22 cellular contexts compared by ENCODE assay signal in genomic region chr5:1884638-1885475, GRCh38. TPM values are rescaled to one million over a fixed set of nuclear protein-coding genes. Genes with fewer than 3 reads are reported as not detected.
A peak's percentile ranks its signal among the peaks of the same experiment; 100 is the strongest.
DNase-seq lines count a peak whose midpoint lies in the region; ATAC-seq lines count a peak whose summit lies in the region.
"Had no signal": no experiment of that assay in that cellular context is flagged by ENCODE, and none has a peak within 500 bp of the region (broad histone marks: within the 10 kb centered on the region; RNA-seq: fewer than 3 reads in every experiment).

No MANE protein-coding gene starts in this region.

- no peak overlapping the region for H3K14ac ChIP-seq in trophoblast cell (ENCODE audit: low read length)

- H3K4me1 ChIP-seq in iPS-18a (ENCODE audit: control insufficient read depth, low read depth, low read length) (peaks cover 19% of the 10 kb centered on the region), trophoblast cell (ENCODE audit: control insufficient read depth in 1 of 2, insufficient read depth in 2 of 2, low read length in 2 of 2) (peaks cover 20 to 40% of the 10 kb centered on the region in 2 experiments)

- no peak overlapping the region for H3K4me3 Mint-ChIP-seq in activated naive CD4-positive, alpha-beta T cell treated with anti-CD3 and anti-CD28 coated beads, Interleukin-2, amount 10 ng/mL, durations not matched to agents 7 days and 5 days
- H3K4me3 Mint-ChIP-seq in activated T-helper 1 cell treated with anti-CD3 and anti-CD28 coated beads, Interleukin-12 subunit alpha, Interleukin-12 subunit beta, Interleukin-2, Interleukin-4 antibody, amounts not matched to agents 30 ng/mL and 10 ng/mL and 1 ng/mL, durations not matched to agents 14 hours and 24 hours and 36 hours = no peak overlapping the region
- peak overlapping the region; percentile 38 to 67 for H3K4me3 Mint-ChIP-seq in stimulated activated naive B cell treated with anti-CD40 and anti-IgM and Interleukin-4, amounts not matched to agents 10 μg/mL and 1 μg/mL and 100 μg/mL, for 72 hours
- H3K4me3 Mint-ChIP-seq: activated CD4-positive, alpha-beta T cell treated with anti-CD3 and anti-CD28 coated beads for 36 hours had no signal

- no peak overlapping the region for H4K91ac ChIP-seq in trophoblast cell (ENCODE audit: low read depth, low read length)

- H3K36me3 Mint-ChIP-seq in activated naive CD4-positive, alpha-beta T cell treated with anti-CD3 and anti-CD28 coated beads, Interleukin-2, amount 10 ng/mL, durations not matched to agents 7 days and 5 days = no peaks in the 10 kb centered on the region
- peaks cover 0 to 5% of the 10 kb centered on the region in 2 donors for H3K36me3 Mint-ChIP-seq in activated naive CD4-positive, alpha-beta T cell treated with anti-CD3 and anti-CD28 coated beads, Interleukin-2, amount 50 U/mL, for 72 hours
- H3K36me3 Mint-ChIP-seq in activated T-helper 1 cell treated with anti-CD3 and anti-CD28 coated beads, Interleukin-12 subunit alpha, Interleukin-12 subunit beta, Interleukin-2, Interleukin-4 antibody, amounts not matched to agents 30 ng/mL and 10 ng/mL and 1 ng/mL, durations not matched to agents 14 hours and 24 hours and 36 hours (ENCODE audit: low read depth) = no peaks in the 10 kb centered on the region
- H3K36me3 Mint-ChIP-seq in stimulated activated naive B cell treated with anti-CD40 and anti-IgM and Interleukin-4, amounts not matched to agents 10 μg/mL and 1 μg/mL and 100 μg/mL, for 72 hours = peaks cover 0 to 4% of the 10 kb centered on the region in 2 donors
- H3K36me3 Mint-ChIP-seq: activated naive CD8-positive, alpha-beta T cell had no signal

- peaks cover 5% of the 10 kb centered on the region for H3K79me1 ChIP-seq in trophoblast cell (ENCODE audit: low read length)

- H4K8ac ChIP-seq in trophoblast cell (ENCODE audit: low read depth, low read length) = no peak overlapping the region

- DNase-seq in activated naive CD4-positive, alpha-beta T cell treated with anti-CD3 and anti-CD28 coated beads, Interleukin-2, amount 10 ng/mL, durations not matched to agents 7 days and 5 days = no peak
- DNase-seq in activated naive CD4-positive, alpha-beta T cell treated with anti-CD3 and anti-CD28 coated beads, Interleukin-2, amount 50 U/mL, for 72 hours (ENCODE audit: low spot score in 2 of 2) = no peak
- no peak for DNase-seq in activated T-helper 1 cell treated with anti-CD3 and anti-CD28 coated beads, Interleukin-12 subunit alpha, Interleukin-12 subunit beta, Interleukin-2, Interleukin-4 antibody, amounts not matched to agents 30 ng/mL and 10 ng/mL and 1 ng/mL, durations not matched to agents 14 hours and 24 hours and 36 hours (ENCODE audit: low spot score)
- DNase-seq in stimulated activated naive B cell treated with anti-CD40 and anti-IgM and Interleukin-4, amounts not matched to agents 10 μg/mL and 1 μg/mL and 100 μg/mL, for 72 hours = no peak
- DNase-seq in NCI-H187 (lab: John Stamatoyannopoulos, UW) (no peak), trophoblast cell (no peak)
- DNase-seq: ACHN; activated CD4-positive, alpha-beta T cell treated with anti-CD3 and anti-CD28 coated beads for 36 hours; central memory CD4-positive, alpha-beta T cell; effector memory CD8-positive, alpha-beta T cell; foreskin melanocyte; midbrain; MV-4-11; NCI-H82; ovary; stimulated activated CD4-positive, alpha-beta T cell treated with anti-CD3 and anti-CD28 coated beads, Interleukin-4, amount 100 ng/mL, for 4 hours; upper lobe of right lung had no signal

- H3K4me3 ChIP-seq in iPS-18a (ENCODE audit: low read length) (peak overlapping the region; percentile 27), trophoblast cell (ENCODE audit: low read depth, low read length) (no peak overlapping the region)
- H3K4me3 ChIP-seq: ovary, upper lobe of right lung had no signal

- H2AK5ac ChIP-seq in trophoblast cell (ENCODE audit: low read length) = no peak overlapping the region

- H2BK5ac ChIP-seq in trophoblast cell (ENCODE audit: low read depth, low read length, poor library complexity) = no peak overlapping the region

- H4K12ac ChIP-seq in trophoblast cell (ENCODE audit: low read depth, low read length) = no peak overlapping the region

- CTCF ChIA-PET in activated naive CD4-positive, alpha-beta T cell treated with anti-CD3 and anti-CD28 coated beads, Interleukin-2, amount 10 ng/mL, durations not matched to agents 7 days and 5 days (lab: Charles Lee) = no interaction called here

- peak overlapping the region; percentile 67 for H3K27ac Mint-ChIP-seq in activated naive CD4-positive, alpha-beta T cell treated with anti-CD3 and anti-CD28 coated beads, Interleukin-2, amount 10 ng/mL, durations not matched to agents 7 days and 5 days
- no peak overlapping the region for H3K27ac Mint-ChIP-seq in activated naive CD4-positive, alpha-beta T cell treated with anti-CD3 and anti-CD28 coated beads, Interleukin-2, amount 50 U/mL, for 72 hours
- peak overlapping the region; percentile 66 for H3K27ac Mint-ChIP-seq in activated T-helper 1 cell treated with anti-CD3 and anti-CD28 coated beads, Interleukin-12 subunit alpha, Interleukin-12 subunit beta, Interleukin-2, Interleukin-4 antibody, amounts not matched to agents 30 ng/mL and 10 ng/mL and 1 ng/mL, durations not matched to agents 14 hours and 24 hours and 36 hours
- peak overlapping the region; percentile 89 for H3K27ac Mint-ChIP-seq in stimulated activated naive B cell treated with anti-CD40 and anti-IgM and Interleukin-4, amounts not matched to agents 10 μg/mL and 1 μg/mL and 100 μg/mL, for 72 hours
- H3K27ac Mint-ChIP-seq: activated CD4-positive, alpha-beta T cell treated with anti-CD3 and anti-CD28 coated beads for 36 hours; activated naive CD8-positive, alpha-beta T cell; effector memory CD8-positive, alpha-beta T cell had no signal

- H3K27ac ChIP-seq in iPS-18a (ENCODE audit: low read length) = no peak overlapping the region
- H3K27ac ChIP-seq in trophoblast cell (ENCODE audit: low read depth, low read length) = no peak overlapping the region
- H3K27ac ChIP-seq: ovary, upper lobe of right lung had no signal

- H2BK120ac ChIP-seq in trophoblast cell (ENCODE audit: insufficient read depth, low read length, poor library complexity) = no peak overlapping the region

- no peaks in the 10 kb centered on the region for H3K9me3 Mint-ChIP-seq in activated naive CD4-positive, alpha-beta T cell treated with anti-CD3 and anti-CD28 coated beads, Interleukin-2, amount 10 ng/mL, durations not matched to agents 7 days and 5 days
- H3K9me3 Mint-ChIP-seq in activated naive CD4-positive, alpha-beta T cell treated with anti-CD3 and anti-CD28 coated beads, Interleukin-2, amount 50 U/mL, for 72 hours = no peaks in the 10 kb centered on the region
- H3K9me3 Mint-ChIP-seq in activated T-helper 1 cell treated with anti-CD3 and anti-CD28 coated beads, Interleukin-12 subunit alpha, Interleukin-12 subunit beta, Interleukin-2, Interleukin-4 antibody, amounts not matched to agents 30 ng/mL and 10 ng/mL and 1 ng/mL, durations not matched to agents 14 hours and 24 hours and 36 hours = no peaks in the 10 kb centered on the region
- H3K9me3 Mint-ChIP-seq in stimulated activated naive B cell treated with anti-CD40 and anti-IgM and Interleukin-4, amounts not matched to agents 10 μg/mL and 1 μg/mL and 100 μg/mL, for 72 hours = no peaks in the 10 kb centered on the region
- H3K9me3 Mint-ChIP-seq: effector memory CD8-positive, alpha-beta T cell had no signal

- H3K27me3 ChIP-seq in iPS-18a (ENCODE audit: control insufficient read depth, insufficient read depth, low read length) (peaks cover 100% of the 10 kb centered on the region), trophoblast cell (ENCODE audit: insufficient read depth, low read length) (peaks cover 84% of the 10 kb centered on the region)
- H3K27me3 ChIP-seq: ovary had no signal

- no peaks in the 10 kb centered on the region for H3K9me3 ChIP-seq in iPS-18a (ENCODE audit: control insufficient read depth, low read depth, low read length)
- peaks cover 25% of the 10 kb centered on the region for H3K9me3 ChIP-seq in trophoblast cell (ENCODE audit: insufficient read depth, low read depth, low read length)
- H3K9me3 ChIP-seq: ovary, upper lobe of right lung had no signal

- peaks cover 2% of the 10 kb centered on the region for H3K4me1 Mint-ChIP-seq in activated naive CD4-positive, alpha-beta T cell treated with anti-CD3 and anti-CD28 coated beads, Interleukin-2, amount 10 ng/mL, durations not matched to agents 7 days and 5 days
- no peaks in the 10 kb centered on the region for H3K4me1 Mint-ChIP-seq in activated T-helper 1 cell treated with anti-CD3 and anti-CD28 coated beads, Interleukin-12 subunit alpha, Interleukin-12 subunit beta, Interleukin-2, Interleukin-4 antibody, amounts not matched to agents 30 ng/mL and 10 ng/mL and 1 ng/mL, durations not matched to agents 14 hours and 24 hours and 36 hours (ENCODE audit: low read depth)
- H3K4me1 Mint-ChIP-seq in stimulated activated naive B cell treated with anti-CD40 and anti-IgM and Interleukin-4, amounts not matched to agents 10 μg/mL and 1 μg/mL and 100 μg/mL, for 72 hours = peaks cover 13 to 49% of the 10 kb centered on the region in 2 donors

- H3K27me3 Mint-ChIP-seq in activated naive CD4-positive, alpha-beta T cell treated with anti-CD3 and anti-CD28 coated beads, Interleukin-2, amount 10 ng/mL, durations not matched to agents 7 days and 5 days = peaks cover 97% of the 10 kb centered on the region
- H3K27me3 Mint-ChIP-seq in activated T-helper 1 cell treated with anti-CD3 and anti-CD28 coated beads, Interleukin-12 subunit alpha, Interleukin-12 subunit beta, Interleukin-2, Interleukin-4 antibody, amounts not matched to agents 30 ng/mL and 10 ng/mL and 1 ng/mL, durations not matched to agents 14 hours and 24 hours and 36 hours (ENCODE audit: insufficient read depth) = peaks cover 39% of the 10 kb centered on the region
- H3K27me3 Mint-ChIP-seq in stimulated activated naive B cell treated with anti-CD40 and anti-IgM and Interleukin-4, amounts not matched to agents 10 μg/mL and 1 μg/mL and 100 μg/mL, for 72 hours = peaks cover 53 to 77% of the 10 kb centered on the region in 2 donors

- no peak overlapping the region for H3K18ac ChIP-seq in trophoblast cell (ENCODE audit: low read length)

- H3K4ac ChIP-seq in trophoblast cell (ENCODE audit: low read depth, low read length) = no peak overlapping the region

- no peak overlapping the region for H2AFZ ChIP-seq in trophoblast cell (ENCODE audit: insufficient read depth, low read length, poor library complexity)

- no peak overlapping the region for H3K4me2 ChIP-seq in trophoblast cell (ENCODE audit: low read length)

- no peak overlapping the region for H3K23ac ChIP-seq in trophoblast cell (ENCODE audit: low read length)

- no CpG with 5 or more reads among the region's 29 CpGs for WGBS in trophoblast cell (ENCODE audit: extremely low coverage, insufficient coverage, insufficient read length)

- H3K36me3 ChIP-seq in iPS-18a (ENCODE audit: control insufficient read depth, low read depth, low read length) (no peaks in the 10 kb centered on the region), trophoblast cell (ENCODE audit: control insufficient read depth in 1 of 2, insufficient read depth in 2 of 2, low read length in 2 of 2) (peaks cover 0 to 3% of the 10 kb centered on the region in 2 experiments)
- H3K36me3 ChIP-seq: ovary, upper lobe of right lung had no signal

- intact Hi-C loops in activated T-helper 1 cell treated with anti-CD3 and anti-CD28 coated beads, Interleukin-12 subunit alpha, Interleukin-12 subunit beta, Interleukin-2, Interleukin-4 antibody, amounts not matched to agents 30 ng/mL and 10 ng/mL and 1 ng/mL, durations not matched to agents 14 hours and 24 hours and 36 hours (cut with micrococcal nuclease) = loop anchor here (1.0 to 5.0 kb wide), 2 partner anchors 9 to 1712 kb away; partner anchors contain the start of gene IRX1

- H2BK12ac ChIP-seq in trophoblast cell (ENCODE audit: low read length) = no peak overlapping the region

- no peaks in the 10 kb centered on the region for H3K79me2 ChIP-seq in trophoblast cell (ENCODE audit: control insufficient read depth, insufficient read depth, low read length, poor library complexity)

- H3K9ac ChIP-seq in iPS-18a (ENCODE audit: low read length) (no peak overlapping the region), trophoblast cell (ENCODE audit: low read length) (no peak overlapping the region)

- no peak for ATAC-seq in activated naive CD4-positive, alpha-beta T cell treated with anti-CD3 and anti-CD28 coated beads, Interleukin-2, amount 50 U/mL, for 72 hours
- no peak for ATAC-seq in stimulated activated naive B cell treated with anti-CD40 and anti-IgM and Interleukin-4, amounts not matched to agents 10 μg/mL and 1 μg/mL and 100 μg/mL, for 72 hours (replicated peaks)
- no peak for ATAC-seq in GM19455 (IDR thresholded peaks at IDR 0.05; ENCODE audit: unreplicated experiment)
- ATAC-seq: activated CD4-positive, alpha-beta T cell treated with anti-CD3 and anti-CD28 coated beads for 36 hours; effector memory CD8-positive, alpha-beta T cell; upper lobe of right lung had no signal

RNA-seq across cellular contexts. Expression of gene IRX4, which starts 2.1 kb away (rescaled TPM):
- total RNA-seq in activated naive CD4-positive, alpha-beta T cell treated with anti-CD3 and anti-CD28 coated beads, Interleukin-2, amount 50 U/mL, for 72 hours = not detected
- total RNA-seq in activated T-helper 1 cell treated with anti-CD3 and anti-CD28 coated beads, Interleukin-12 subunit alpha, Interleukin-12 subunit beta, Interleukin-2, Interleukin-4 antibody, amounts not matched to agents 30 ng/mL and 10 ng/mL and 1 ng/mL, durations not matched to agents 14 hours and 24 hours and 36 hours = not detected in 2 replicates
- polyA plus RNA-seq in trophoblast cell (2013) = 25.8 and 26.3 TPM in 2 replicates
- total RNA-seq: activated CD4-positive, alpha-beta T cell treated with anti-CD3 and anti-CD28 coated beads for 36 hours; RPMI7951; T-helper 2 cell treated with Interferon-gamma antibody and Interleukin-4, amounts not matched to agents 100 ng/mL and 5 ng/mL, for 36 hours; upper lobe of right lung had no signal
- polyA plus RNA-seq: ovary had no signal

Comparison
In these comparisons a context has a peak if more than half of its experiments do, and no peak if none do; other contexts are left out.
1. H3K27ac Mint-ChIP-seq: peak in activated naive CD4-positive, alpha-beta T cell treated with anti-CD3 and anti-CD28 coated beads, Interleukin-2, amount 10 ng/mL, durations not matched to agents 7 days and 5 days (single experiment), activated T-helper 1 cell treated with anti-CD3 and anti-CD28 coated beads, Interleukin-12 subunit alpha, Interleukin-12 subunit beta, Interleukin-2, Interleukin-4 antibody, amounts not matched to agents 30 ng/mL and 10 ng/mL and 1 ng/mL, durations not matched to agents 14 hours and 24 hours and 36 hours (single experiment) and stimulated activated naive B cell treated with anti-CD40 and anti-IgM and Interleukin-4, amounts not matched to agents 10 μg/mL and 1 μg/mL and 100 μg/mL, for 72 hours (single experiment); none in activated naive CD4-positive, alpha-beta T cell treated with anti-CD3 and anti-CD28 coated beads, Interleukin-2, amount 50 U/mL, for 72 hours (0 of 2).
2. H3K4me3 Mint-ChIP-seq: peak in stimulated activated naive B cell treated with anti-CD40 and anti-IgM and Interleukin-4, amounts not matched to agents 10 μg/mL and 1 μg/mL and 100 μg/mL, for 72 hours (2 of 2); none in activated naive CD4-positive, alpha-beta T cell treated with anti-CD3 and anti-CD28 coated beads, Interleukin-2, amount 10 ng/mL, durations not matched to agents 7 days and 5 days (single experiment) and activated T-helper 1 cell treated with anti-CD3 and anti-CD28 coated beads, Interleukin-12 subunit alpha, Interleukin-12 subunit beta, Interleukin-2, Interleukin-4 antibody, amounts not matched to agents 30 ng/mL and 10 ng/mL and 1 ng/mL, durations not matched to agents 14 hours and 24 hours and 36 hours (single experiment).